9 cellular contexts compared by ENCODE assay signal in the genomic region with DNA sequence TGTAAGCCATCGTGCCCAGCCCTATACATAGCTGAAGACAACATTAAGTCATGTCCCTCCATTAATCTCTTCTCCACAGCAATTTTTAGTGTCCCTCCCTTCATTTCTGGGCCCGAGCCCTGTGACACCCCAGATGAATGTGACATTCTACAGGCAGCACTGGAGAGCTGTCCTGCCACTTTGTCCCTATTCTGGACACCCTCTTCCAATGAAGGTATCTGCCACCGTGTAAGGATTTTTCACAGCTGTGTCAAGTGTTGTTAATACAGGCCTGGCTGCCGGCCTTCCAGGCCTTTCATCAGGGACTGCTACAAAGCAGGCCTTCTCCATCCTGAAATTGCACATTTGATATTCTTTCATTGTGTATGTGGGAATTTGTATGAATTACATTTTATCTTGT.
"Had no signal": no experiment of that assay in that cellular context is flagged by ENCODE, and none has a peak within 500 bp of the region (broad histone marks: within the 10 kb centered on the region; RNA-seq: fewer than 3 reads in every experiment).

No MANE protein-coding gene starts in this region.

- H3K4me3 Mint-ChIP-seq: HFFc6, IgD-negative memory B cell had no signal

- H3K4me1 Mint-ChIP-seq: IgD-negative memory B cell had no signal

- DNase-seq: GM23248, GOT3, H7, HFFc6 had no signal

- H3K27ac ChIP-seq: GM23248, HL-60 had no signal

- ATAC-seq: HCT116, HepG2 had no signal

- H3K27ac Mint-ChIP-seq: HFFc6, IgD-negative memory B cell had no signal

- H3K9me3 ChIP-seq: HAP-1 had no signal

- H3K4me3 ChIP-seq: GM23248, HAP-1 had no signal

- H3K4me1 ChIP-seq: HAP-1 had no signal

- H3K36me3 ChIP-seq: HAP-1 had no signal
